Comparison of ENCODE assay signal across 1 cellular context in genomic region chr1:115529216-115529897, GRCh38.
TF ChIP-seq lines count a peak whose summit lies in the region.

No MANE protein-coding gene starts in this region.

TF ChIP-seq in endothelial cell of umbilical vein, 7 proteins besides CTCF, POLR2A, EP300 and RAD21:
- TF ChIP-seq GATA2 (IDR thresholded peaks at IDR 0.05; ENCODE audit: insufficient read depth, insufficient read length, low read depth, low read length) (peak; percentile 38), JUN (IDR thresholded peaks at IDR 0.05; ENCODE audit: borderline replicate concordance, insufficient read depth, insufficient read length, low read depth) (no peak)
